ENCODE assay signal across 10 cellular contexts in genomic region chr1:63917571-63918394, GRCh38.
DNase-seq lines count a peak whose midpoint lies in the region; ATAC-seq, FAIRE-seq and TF ChIP-seq lines count a peak whose summit lies in the region.
"Had no signal": no experiment of that assay in that cellular context is flagged by ENCODE, and none has a peak within 500 bp of the region (broad histone marks: within the 10 kb centered on the region; RNA-seq: fewer than 3 reads in every experiment).

No MANE protein-coding gene starts in this region.

- H3K9me3 Mint-ChIP-seq in WTC11 = no peaks in the 10 kb centered on the region
- H3K9me3 Mint-ChIP-seq: activated naive CD4-positive, alpha-beta T cell treated with anti-CD3 and anti-CD28 coated beads, Interleukin-2, amount 50 U/mL, for 72 hours had no signal

- H3K4me1 ChIP-seq in spleen = peaks cover 0 to 15% (median 0%) of the 10 kb centered on the region in 6 donors
- H3K4me1 ChIP-seq in suprapubic skin = peaks cover 11% of the 10 kb centered on the region

- H3K9me3 ChIP-seq in spleen (no peaks in the 10 kb centered on the region), suprapubic skin (no peaks in the 10 kb centered on the region)

- H3K27me3 ChIP-seq in spleen (replicated peaks in 1 of 7) = no peaks in the 10 kb centered on the region
- H3K27me3 ChIP-seq in suprapubic skin = no peaks in the 10 kb centered on the region

- H3K4me1 Mint-ChIP-seq in WTC11 = peaks cover 89% of the 10 kb centered on the region

- peak overlapping the region; percentile 69 for H3K27ac Mint-ChIP-seq in WTC11
- H3K27ac Mint-ChIP-seq: activated naive CD4-positive, alpha-beta T cell treated with anti-CD3 and anti-CD28 coated beads, Interleukin-2, amount 50 U/mL, for 72 hours had no signal

- no peak for FAIRE-seq in D721Med (lab: Jason Lieb, UNC)

- TF ChIP-seq EP300 in suprapubic skin (IDR thresholded peaks at IDR 0.05) = no peak

- CTCF ChIA-PET in WTC11 (lab: Charles Lee) = interaction anchor here (0.5 to 6.4 kb wide), 68 partner anchors 10 to 587 kb away, joined by 3 to 67 read pairs (median 4); partner anchors contain the start of gene ROR1

- H3K27me3 Mint-ChIP-seq in WTC11 (ENCODE audit: low read depth) = no peaks in the 10 kb centered on the region

- 79 to 85% (median 85%) methylated on average over 12 of the region's 12 CpGs for WGBS in spleen, 5 donors
- WGBS in suprapubic skin = 91% methylated on average over 12 of the region's 12 CpGs

- H3K36me3 ChIP-seq in spleen = no peaks in the 10 kb centered on the region
- H3K36me3 ChIP-seq in suprapubic skin = no peaks in the 10 kb centered on the region

- H3K4me3 Mint-ChIP-seq in WTC11 = no peak overlapping the region

- no peak for TF ChIP-seq POLR2A in spleen (IDR thresholded peaks at IDR 0.05)
- no peak for TF ChIP-seq POLR2A in suprapubic skin (IDR thresholded peaks at IDR 0.05)

- H3K36me3 Mint-ChIP-seq in WTC11 = no peaks in the 10 kb centered on the region
- H3K36me3 Mint-ChIP-seq: activated naive CD4-positive, alpha-beta T cell treated with anti-CD3 and anti-CD28 coated beads, Interleukin-2, amount 50 U/mL, for 72 hours had no signal

- intact Hi-C loops in spleen (cut with DNase I; ENCODE audit: low total_unique reads) = loop anchor here (10.0 kb wide), 2 partner anchors 143 to 223 kb away; partner anchors contain the start of gene ROR1

- peak; percentile 7 for TF ChIP-seq CTCF in D721Med (IDR thresholded peaks at IDR 0.05; ENCODE audit: insufficient read depth, missing control alignments)
- peak; percentile 58 for TF ChIP-seq CTCF in WTC11 (IDR thresholded peaks at IDR 0.05)
- TF ChIP-seq CTCF in spleen (IDR thresholded peaks at IDR 0.05 in 8 of 11, conservative IDR thresholded peaks at IDR 0.05 in 3 of 11) = peak in 1 of 11 experiments; percentile 26
- no peak for TF ChIP-seq CTCF in suprapubic skin (IDR thresholded peaks at IDR 0.05)

- no peak overlapping the region for H3K27ac ChIP-seq in spleen
- H3K27ac ChIP-seq in suprapubic skin = no peak overlapping the region

- ATAC-seq in GM18502 (IDR thresholded peaks at IDR 0.05; ENCODE audit: poor library complexity, unreplicated experiment) (peak; percentile 48), WTC11 (peak; percentile 73), left lobe of liver (peak; percentile 39)
- ATAC-seq: activated naive CD4-positive, alpha-beta T cell treated with anti-CD3 and anti-CD28 coated beads, Interleukin-2, amount 50 U/mL, for 72 hours had no signal

- H3K4me3 ChIP-seq in spleen = no peak overlapping the region
- no peak overlapping the region for H3K4me3 ChIP-seq in suprapubic skin

- DNase-seq in D721Med (ENCODE audit: insufficient read length, low spot score) (no peak), WTC11 (ENCODE audit: low spot score) (peak; percentile 78), left lobe of liver (ENCODE audit: low spot score) (no peak), NCI-H2171 (lab: John Stamatoyannopoulos, UW) (no peak), spleen (no peak), suprapubic skin (ENCODE audit: low spot score in 2 of 2) (no peak), DMS79 treated with DMSO at 0.1 percent for 48 hours (lab: John Stamatoyannopoulos, UW) (no peak)
- DNase-seq: NCI-H446 treated with DMSO at 0.1 percent for 48 hours had no signal

- POLR2A ChIA-PET in WTC11 (lab: Charles Lee) = interaction anchor here (0.5 kb wide), 1 partner anchor 323 kb away, joined by 6 read pairs; no protein-coding TSS in a partner anchor

TF ChIP-seq in WTC11, 78 proteins besides CTCF, POLR2A, EP300 and RAD21:
- TF ChIP-seq ZNF423 (CRISPR knock-in tag; IDR thresholded peaks at IDR 0.05) (0 out of 2 replicates have a peak, but pooled peaks have one; percentile 6), JUN (CRISPR knock-in tag; IDR thresholded peaks at IDR 0.05) (no peak), ZNF396 (CRISPR knock-in tag; IDR thresholded peaks at IDR 0.05; ENCODE audit: borderline replicate concordance) (no peak), PREB (CRISPR knock-in tag; IDR thresholded peaks at IDR 0.05; ENCODE audit: borderline replicate concordance) (no peak), MXD4 (CRISPR knock-in tag; IDR thresholded peaks at IDR 0.05; ENCODE audit: borderline replicate concordance) (no peak)

Comparison
In these comparisons a context has a peak if more than half of its experiments do, and no peak if none do; other contexts are left out.
1. CTCF ChIP-seq: peak in D721Med (single experiment) and WTC11 (single experiment); none in suprapubic skin (0 of 2).
2. Peak in every context shown above with its lines, with median percentiles within 50 percentile points of each other: ATAC-seq.